8 cellular contexts compared by ENCODE assay signal in genomic region chr2:241036397-241036963, GRCh38. TPM values are rescaled to one million over a fixed set of nuclear protein-coding genes. Genes with fewer than 3 reads are reported as not detected.
A peak's percentile ranks its signal among the peaks of the same experiment; 100 is the strongest.
DNase-seq lines count a peak whose midpoint lies in the region; ATAC-seq and TF ChIP-seq lines count a peak whose summit lies in the region.

No MANE protein-coding gene starts in this region.

- peak overlapping the region; percentile 68 for H3K4me3 Mint-ChIP-seq in activated T-cell treated with anti-CD3 and anti-CD28 coated beads, Interleukin-2, amount 50 U/mL, for 24 hours

- 11 to 23% methylated on average over 36 of the region's 36 CpGs for WGBS in heart right ventricle, 2 donors

- peak overlapping the region; percentile 2 to 56 (median 38); a peak in 15 of 22 replicates for H3K9ac ChIP-seq in BLaER1 treated with 17β-estradiol and CSF1 and Interleukin-3, amounts not matched to agents 10 nM and 100 nM

- H3K36me3 Mint-ChIP-seq in activated T-cell treated with anti-CD3 and anti-CD28 coated beads, Interleukin-2, amount 50 U/mL, for 24 hours (ENCODE audit: low read depth) = peaks cover 2% of the 10 kb centered on the region

- peak; percentile 82 for ATAC-seq in GM21390 (IDR thresholded peaks at IDR 0.05; ENCODE audit: unreplicated experiment)
- ATAC-seq in heart right ventricle = peak in 5 of 8 donors; percentile 18 to 43 (median 25)

- no peaks in the 10 kb centered on the region for H3K27me3 Mint-ChIP-seq in activated T-cell treated with anti-CD3 and anti-CD28 coated beads, Interleukin-2, amount 50 U/mL, for 24 hours

- no peak overlapping the region for H3K27ac ChIP-seq in BLaER1 treated with 17β-estradiol and CSF1 and Interleukin-3, amounts not matched to agents 10 nM and 100 nM
- no peak overlapping the region for H3K27ac ChIP-seq in heart right ventricle

- H3K4me1 Mint-ChIP-seq in activated T-cell treated with anti-CD3 and anti-CD28 coated beads, Interleukin-2, amount 50 U/mL, for 24 hours (ENCODE audit: low read depth) = peaks cover 28% of the 10 kb centered on the region

- H3K36me3 ChIP-seq in BLaER1 treated with 17β-estradiol and CSF1 and Interleukin-3, amounts not matched to agents 10 nM and 100 nM = no peaks in the 10 kb centered on the region
- H3K36me3 ChIP-seq in heart right ventricle = peaks cover 0 to 44% (median 6%) of the 10 kb centered on the region in 9 donors

- intact Hi-C loops in heart right ventricle (cut with DNase I) = no loop called here

- H3K4me1 ChIP-seq in BLaER1 treated with 17β-estradiol and CSF1 and Interleukin-3, amounts not matched to agents 10 nM and 100 nM = peaks cover 22 to 68% (median 45%) of the 10 kb centered on the region in 10 experiments
- peaks cover 3 to 10% (median 9%) of the 10 kb centered on the region in 9 donors for H3K4me1 ChIP-seq in heart right ventricle

- no peaks in the 10 kb centered on the region for H3K9me3 ChIP-seq in BLaER1 treated with 17β-estradiol and CSF1 and Interleukin-3, amounts not matched to agents 10 nM and 100 nM (replicated peaks in 1 of 11)
- H3K9me3 ChIP-seq in heart right ventricle = no peaks in the 10 kb centered on the region

- H3K4me3 ChIP-seq in BLaER1 treated with 17β-estradiol and CSF1 and Interleukin-3, amounts not matched to agents 10 nM and 100 nM = peak overlapping the region; percentile 44 to 60 (median 52)
- peak overlapping the region in 9 of 10 donors; percentile 21 to 44 (median 37) for H3K4me3 ChIP-seq in heart right ventricle

- peaks cover 0 to 22% (median 0%) of the 10 kb centered on the region in 11 experiments; a peak in 5 of 22 replicates for H4K20me1 ChIP-seq in BLaER1 treated with 17β-estradiol and CSF1 and Interleukin-3, amounts not matched to agents 10 nM and 100 nM

- TF ChIP-seq CTCF in heart right ventricle (IDR thresholded peaks at IDR 0.05) = no peak

- peak overlapping the region; percentile 81 to 98 (median 95) for H3K4me2 ChIP-seq in BLaER1 treated with 17β-estradiol and CSF1 and Interleukin-3, amounts not matched to agents 10 nM and 100 nM

- peaks cover 17 to 35% (median 24%) of the 10 kb centered on the region in 11 experiments for H3K27me3 ChIP-seq in BLaER1 treated with 17β-estradiol and CSF1 and Interleukin-3, amounts not matched to agents 10 nM and 100 nM
- peaks cover 0 to 16% (median 5%) of the 10 kb centered on the region in 7 donors for H3K27me3 ChIP-seq in heart right ventricle

- DNase-seq in LoVo (ENCODE audit: low spot score) = peak; percentile 45
- peak; percentile 73 for DNase-seq in activated T-cell treated with anti-CD3 and anti-CD28 coated beads, Interleukin-2, amount 50 U/mL, for 24 hours
- no peak for DNase-seq in heart right ventricle
- DNase-seq in stimulated activated CD4-positive, alpha-beta T cell treated with anti-CD3 and anti-CD28 coated beads, Interleukin-2, amount 100 ng/mL, for 24 hours = peak; percentile 51 to 53
- DNase-seq in NCI-H187 treated with DMSO at 0.1 percent for 48 hours (lab: John Stamatoyannopoulos, UW) = no peak
- DNase-seq in NCI-H2171 (lab: John Stamatoyannopoulos, UW) = no peak

- H3K9me3 Mint-ChIP-seq in activated T-cell treated with anti-CD3 and anti-CD28 coated beads, Interleukin-2, amount 50 U/mL, for 24 hours = no peaks in the 10 kb centered on the region

- peak overlapping the region; percentile 40 for H3K27ac Mint-ChIP-seq in activated T-cell treated with anti-CD3 and anti-CD28 coated beads, Interleukin-2, amount 50 U/mL, for 24 hours

RNA-seq across cellular contexts. Expression of gene SNED1, which starts 38.1 kb away (rescaled TPM):
- 10 to 100 TPM in 1 of 10 donors, 1 to 10 TPM in 9; 3.9 to 12.7 (median 6.3) TPM for total RNA-seq in heart right ventricle
- polyA plus RNA-seq in heart right ventricle = 1 to 10 TPM; 4.2 to 6.9 TPM

Comparison
In these comparisons a context has a peak if more than half of its experiments do, and no peak if none do; other contexts are left out.
1. DNase-seq: peak in LoVo (single experiment), activated T-cell treated with anti-CD3 and anti-CD28 coated beads, Interleukin-2, amount 50 U/mL, for 24 hours (single experiment) and stimulated activated CD4-positive, alpha-beta T cell treated with anti-CD3 and anti-CD28 coated beads, Interleukin-2, amount 100 ng/mL, for 24 hours (2 of 2); none in heart right ventricle (0 of 2), NCI-H187 treated with DMSO at 0.1 percent for 48 hours (single experiment) and NCI-H2171 (single experiment).